7 cellular contexts compared by ENCODE assay signal in the genomic region with DNA sequence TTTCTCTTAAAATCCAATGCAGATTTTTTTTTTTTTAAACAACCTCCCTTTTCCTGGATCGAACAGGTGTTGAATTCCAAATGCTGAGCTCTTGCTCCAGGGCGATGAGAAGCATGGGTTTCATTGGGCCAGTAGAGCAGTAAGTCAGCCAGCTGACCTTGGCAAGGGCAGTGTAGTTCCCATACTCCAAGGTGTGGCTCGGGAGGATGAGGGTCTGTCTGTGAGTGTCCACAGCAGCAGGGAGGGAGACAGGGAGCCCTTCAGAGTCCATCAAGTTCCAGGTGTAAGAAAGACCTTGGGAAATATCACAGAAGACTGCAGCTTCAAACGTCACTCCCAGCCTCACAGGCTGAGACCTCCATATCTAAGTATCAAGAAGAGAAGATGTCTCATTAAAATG. TPM values are rescaled to one million over a fixed set of nuclear protein-coding genes. Genes with fewer than 3 reads are reported as not detected.
"Had no signal": no experiment of that assay in that cellular context is flagged by ENCODE, and none has a peak within 500 bp of the region (broad histone marks: within the 10 kb centered on the region; RNA-seq: fewer than 3 reads in every experiment).

No MANE protein-coding gene starts in this region.

- H3K27ac ChIP-seq: HL-60 had no signal

- H3K9me3 Mint-ChIP-seq: GM23338, HFFc6, IgD-negative memory B cell had no signal

- H3K36me3 ChIP-seq: HAP-1 had no signal

- DNase-seq: H7, HFFc6 had no signal

- H3K4me3 ChIP-seq: GM23338, HAP-1 had no signal

- H3K4me3 Mint-ChIP-seq: HFFc6, IgD-negative memory B cell had no signal

- H3K9me3 ChIP-seq: HAP-1 had no signal

- H3K27ac Mint-ChIP-seq: GM23338, HFFc6, IgD-negative memory B cell had no signal

- H3K36me3 Mint-ChIP-seq: IgD-negative memory B cell had no signal

RNA-seq across cellular contexts. Expression of a gene that starts 50.4 kb away (rescaled TPM):
- total RNA-seq: HepG2 had no signal
- polyA plus RNA-seq: GM23338 had no signal
